Comparison of ENCODE assay signal across 24 cellular contexts in the genomic region with DNA sequence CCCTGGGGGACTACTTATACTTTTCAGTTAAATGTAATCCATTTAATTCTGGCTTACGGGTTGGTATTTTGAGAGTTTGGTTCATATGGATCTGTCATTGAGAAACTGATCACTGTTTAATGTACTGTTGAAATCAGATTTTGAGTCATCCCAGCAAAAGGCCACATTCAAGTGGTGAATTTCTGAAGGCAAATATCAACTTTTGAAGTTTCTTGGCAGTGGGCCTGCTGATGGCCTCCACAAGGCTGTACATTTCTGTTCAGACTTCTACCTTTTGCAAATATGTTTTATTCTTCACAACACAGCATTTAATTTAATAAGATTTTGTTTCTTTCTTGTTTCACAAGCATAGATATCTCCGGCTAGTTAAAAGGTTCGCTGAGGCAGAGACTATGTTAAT.
"Had no signal": no experiment of that assay in that cellular context is flagged by ENCODE, and none has a peak within 500 bp of the region (broad histone marks: within the 10 kb centered on the region; RNA-seq: fewer than 3 reads in every experiment).

No MANE protein-coding gene starts in this region.

- H3K4me1 Mint-ChIP-seq: activated CD4-positive, alpha-beta T cell treated with anti-CD3 and anti-CD28 coated beads for 36 hours; activated naive CD8-positive, alpha-beta T cell treated with anti-CD3 and anti-CD28 coated beads for 36 hours; nephron had no signal

- ATAC-seq: activated CD4-positive, alpha-beta T cell treated with anti-CD3 and anti-CD28 coated beads for 36 hours; effector memory CD8-positive, alpha-beta T cell; gastrocnemius medialis; left cardiac atrium; left ventricle myocardium superior; right lobe of liver; stimulated activated naive CD8-positive, alpha-beta T cell treated with anti-CD3 and anti-CD28 coated beads, Interleukin-15, Interleukin-2, amounts not matched to agents 100 U/mL and 50 U/mL, for 24 hours had no signal

- H3K27me3 Mint-ChIP-seq: activated CD4-positive, alpha-beta T cell treated with anti-CD3 and anti-CD28 coated beads for 36 hours; activated naive CD8-positive, alpha-beta T cell treated with anti-CD3 and anti-CD28 coated beads for 36 hours; effector memory CD8-positive, alpha-beta T cell; progenitor cell of endocrine pancreas had no signal

- H3K4me3 ChIP-seq: coronary artery, gastrocnemius medialis, hepatocyte, right lobe of liver, skin epidermis, thoracic aorta had no signal

- H3K27ac Mint-ChIP-seq: activated CD4-positive, alpha-beta T cell treated with anti-CD3 and anti-CD28 coated beads for 36 hours; activated naive CD4-positive, alpha-beta T cell treated with anti-CD3 and anti-CD28 coated beads for 36 hours; activated naive CD8-positive, alpha-beta T cell treated with anti-CD3 and anti-CD28 coated beads for 36 hours; effector memory CD8-positive, alpha-beta T cell; nephron; progenitor cell of endocrine pancreas had no signal

- H3K9me3 ChIP-seq: gastrocnemius medialis, right lobe of liver, thoracic aorta had no signal

- H3K36me3 Mint-ChIP-seq: activated naive CD8-positive, alpha-beta T cell treated with anti-CD3 and anti-CD28 coated beads for 36 hours had no signal

- DNase-seq: activated CD4-positive, alpha-beta T cell treated with anti-CD3 and anti-CD28 coated beads for 36 hours; activated CD4-positive, alpha-beta T cell treated with anti-CD3 and anti-CD28 coated beads, Interleukin-2, amount 50 U/mL, for 4 hours; activated CD4-positive, CD25-positive, alpha-beta regulatory T cell; activated CD8-positive, alpha-beta memory T cell treated with anti-CD3 and anti-CD28 coated beads for 24 hours; activated effector memory CD4-positive, alpha-beta T cell treated with anti-CD3 and anti-CD28 coated beads, Interleukin-2, amount 50 U/mL, for 16 hours; activated naive CD4-positive, alpha-beta T cell treated with anti-CD3 and anti-CD28 coated beads for 36 hours; activated naive CD8-positive, alpha-beta T cell treated with anti-CD3 and anti-CD28 coated beads for 36 hours; amniotic stem cell; effector memory CD8-positive, alpha-beta T cell; erythroblast; gastrocnemius medialis; left cardiac atrium; left ventricle myocardium superior; right lobe of liver; stimulated activated CD4-positive, alpha-beta T cell treated with anti-CD3 and anti-CD28 coated beads, Interleukin-12 subunit alpha, Interleukin-12 subunit beta, amount 100 ng/mL, for 4 hours; stimulated activated CD4-positive, alpha-beta T cell treated with anti-CD3 and anti-CD28 coated beads, Interleukin-4, amount 100 ng/mL, for 1 hour; stimulated activated naive CD8-positive, alpha-beta T cell treated with anti-CD3 and anti-CD28 coated beads, Interleukin-15, Interleukin-2, amounts not matched to agents 100 U/mL and 50 U/mL, for 24 hours; trophoblast cell had no signal

- H3K4me3 Mint-ChIP-seq: activated CD4-positive, alpha-beta T cell treated with anti-CD3 and anti-CD28 coated beads for 36 hours; activated naive CD4-positive, alpha-beta T cell treated with anti-CD3 and anti-CD28 coated beads for 36 hours; activated naive CD8-positive, alpha-beta T cell treated with anti-CD3 and anti-CD28 coated beads for 36 hours; effector memory CD8-positive, alpha-beta T cell; nephron had no signal
